In the genomic region with DNA sequence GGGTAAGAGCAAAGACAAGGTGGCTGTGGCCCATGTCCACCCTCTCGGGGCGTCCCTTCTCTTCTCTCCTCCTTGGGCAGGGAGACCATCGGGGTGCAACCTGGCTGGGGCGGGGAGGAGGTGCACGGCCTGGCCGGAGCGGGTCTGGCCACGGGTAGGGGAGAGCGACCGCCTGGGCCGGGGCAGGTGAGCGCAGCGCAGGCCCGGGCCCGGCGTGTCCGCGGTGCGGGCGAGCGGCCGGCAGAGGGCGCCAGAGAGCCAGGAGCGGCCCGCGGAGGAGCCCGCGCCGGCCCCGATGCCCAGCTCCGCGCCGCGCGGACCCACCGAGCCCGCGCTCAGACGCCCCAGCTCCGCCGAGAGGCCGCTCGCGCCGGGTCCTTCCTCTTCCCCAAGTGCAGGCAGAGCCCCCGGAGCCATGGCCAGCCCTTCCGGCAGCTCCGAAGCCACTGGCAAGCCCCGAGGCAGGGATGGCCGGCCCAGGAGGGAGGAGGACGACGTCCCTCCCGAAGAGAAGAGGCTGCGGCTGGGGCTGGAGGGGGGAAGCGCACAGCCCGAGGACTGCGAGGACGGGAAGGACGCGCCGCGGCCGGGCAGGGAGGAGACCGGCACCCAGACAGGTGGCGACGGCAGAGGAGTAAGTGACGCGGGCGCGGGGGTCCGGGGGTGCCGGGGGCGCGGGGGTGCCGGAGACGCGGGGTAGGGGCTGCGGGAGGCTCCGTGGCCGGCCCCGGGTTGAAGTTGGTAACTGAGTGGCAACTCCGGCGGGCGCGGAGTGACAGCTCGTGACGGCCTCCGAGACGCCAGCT, we compare ENCODE assay signal across 8 cellular contexts.
DNase-seq lines count a peak whose midpoint lies in the region; ATAC-seq, FAIRE-seq and TF ChIP-seq lines count a peak whose summit lies in the region.
"Not testable (repeated sequence)": the region's sequence is repeated elsewhere in the genome, so short reads cannot be mapped to it uniquely, and the experiment has no call there.

No MANE protein-coding gene starts in this region.

- ATAC-seq in left colon, result peak; percentile 52

- peak; percentile 27 for TF ChIP-seq CTCF in DOHH2 (IDR thresholded peaks at IDR 0.05; ENCODE audit: low read depth, low read length, poor library complexity, severe bottlenecking)
- TF ChIP-seq CTCF in transverse colon (IDR thresholded peaks at IDR 0.05), result peak in 2 of 5 experiments; percentile 36 to 47

- H3K27me3 ChIP-seq in DOHH2 (ENCODE audit: control insufficient read depth, low read length); Karpas-422 (ENCODE audit: low read length); small intestine (ENCODE audit: control insufficient read depth in 2 of 2, insufficient read depth in 2 of 2, low read length in 2 of 2): not testable (repeated sequence)
- H3K27me3 ChIP-seq in ectodermal cell (ENCODE audit: control insufficient read depth, insufficient read depth, low read length, poor library complexity, severe bottlenecking) (peaks cover 22% of the 10 kb centered on the region), transverse colon (peaks cover 11% of the 10 kb centered on the region)

- not testable (repeated sequence) for H3K4me2 ChIP-seq in DOHH2 (ENCODE audit: low read length); Karpas-422 (ENCODE audit: low read depth, low read length, poor library complexity, severe bottlenecking)

- not testable (repeated sequence) for TF ChIP-seq EP300 in transverse colon (IDR thresholded peaks at IDR 0.05; ENCODE audit: low read depth)

- TF ChIP-seq POLR2A in transverse colon (IDR thresholded peaks at IDR 0.05), result not testable (repeated sequence)

- not testable (repeated sequence) for H3K4me1 ChIP-seq in DOHH2 (ENCODE audit: control insufficient read depth, low read length); Karpas-422 (ENCODE audit: low read length); ectodermal cell (ENCODE audit: control insufficient read depth, insufficient read depth, low read length); small intestine (ENCODE audit: control insufficient read depth in 2 of 2, insufficient read depth in 1 of 2, low read depth in 1 of 2, low read length in 1 of 2); transverse colon

- intact Hi-C loops in left colon (cut with DNase I, micrococcal nuclease), result not testable (repeated sequence)
- intact Hi-C loops in transverse colon (cut with DNase I; ENCODE audit: low total_unique reads), result loop anchor here (5.0 kb wide), 1 partner anchor 1403 kb away; no protein-coding TSS in a partner anchor

- not testable (repeated sequence) for FAIRE-seq in small intestine (lab: Jason Lieb, UNC)

- 2% methylated on average over 66 to 74 of the region's 89 CpGs for WGBS in ectodermal cell, 2 experiments
- WGBS in small intestine, 3 donors, result 1 to 5% (median 2%) methylated on average over 10 to 86 of the region's 89 CpGs
- 1% methylated on average over 32 of the region's 89 CpGs; no CpG with 5 or more reads in 1 of the 2 donors for WGBS in transverse colon (ENCODE audit: low coverage in 1 of 2), 2 donors

- H3K9me3 ChIP-seq in DOHH2 (ENCODE audit: control insufficient read depth, insufficient read depth, low read length); Karpas-422 (ENCODE audit: low read length); ectodermal cell (ENCODE audit: control insufficient read depth, low read length); small intestine (ENCODE audit: control insufficient read depth, low read depth); transverse colon: not testable (repeated sequence)

- H3K9me2 ChIP-seq in DOHH2 (replicated peaks; ENCODE audit: control insufficient read depth, low read length); Karpas-422 (replicated peaks; ENCODE audit: insufficient read depth, low read length): not testable (repeated sequence)

- H3K9ac ChIP-seq in Karpas-422 (ENCODE audit: low read length), result not testable (repeated sequence)

- not testable (repeated sequence) for H3K4me3 ChIP-seq in DOHH2 (ENCODE audit: low read length); Karpas-422 (ENCODE audit: low read length)
- H3K4me3 ChIP-seq in ectodermal cell (ENCODE audit: insufficient read depth, low read depth, low read length) (peak overlapping the region; percentile 34), small intestine (ENCODE audit: low read depth in 1 of 2, low read length in 2 of 2) (peak overlapping the region in 1 of 2 donors; percentile 11), transverse colon (peak overlapping the region in 3 of 4 donors; percentile 41 to 64 (median 47))

- not testable (repeated sequence) for H4K20me1 ChIP-seq in DOHH2 (ENCODE audit: control insufficient read depth, insufficient read depth, low read depth, low read length); Karpas-422 (ENCODE audit: insufficient read depth, low read depth, low read length)

- not testable (repeated sequence) for H2AFZ ChIP-seq in Karpas-422 (ENCODE audit: low read length)

- in situ Hi-C loops in transverse colon (cut with MboI; ENCODE audit: low pct_ligation_motif_present in 1 of 4, low pct_unique_long_range_greater_than_20kb in 1 of 4, low sequenced_read_pairs in 3 of 4), result loop anchor here in 2 of 4 donors (10.0 to 25.0 kb wide), 4 partner anchors 235 to 1398 kb away; no protein-coding TSS in a partner anchor

- H3F3A ChIP-seq in DOHH2 (ENCODE audit: control insufficient read depth, insufficient read depth), result not testable (repeated sequence)

- not testable (repeated sequence) for H3K27ac ChIP-seq in DOHH2 (ENCODE audit: low read depth, low read length); Karpas-422 (ENCODE audit: low read length); ectodermal cell (ENCODE audit: insufficient read depth, low read depth, low read length, poor library complexity, severe bottlenecking); small intestine (ENCODE audit: low read depth in 1 of 2, low read length in 1 of 2)
- peak overlapping the region in 3 of 4 donors; percentile 52 to 58 (median 56) for H3K27ac ChIP-seq in transverse colon

- DNase-seq in Karpas-422 (peak; percentile 67), T-helper 2 cell (peak in 4 of 5 experiments; percentile 30 to 37 (median 34)), left colon (peak in 1 of 2 donors; percentile 64), small intestine (peak; percentile 11), transverse colon (peak; percentile 61)
- DNase-seq in activated T-helper 1 cell treated with anti-CD3 and anti-CD28 coated beads, Interleukin-2, amount 50 U/mL, for 16 hours (ENCODE audit: low read depth in 1 of 2, low spot score in 1 of 2), result peak; percentile 38

- not testable (repeated sequence) for H3K79me2 ChIP-seq in DOHH2 (ENCODE audit: control insufficient read depth, low read length); Karpas-422 (ENCODE audit: low read length)

- H3K36me3 ChIP-seq in DOHH2 (ENCODE audit: control insufficient read depth, low read length); Karpas-422 (ENCODE audit: insufficient read depth, low read length); ectodermal cell (ENCODE audit: control insufficient read depth, insufficient read depth, low read length); small intestine (ENCODE audit: control insufficient read depth in 2 of 2, insufficient read depth in 2 of 2, low read length in 2 of 2); transverse colon: not testable (repeated sequence)
